ENCODE assay signal across 12 cellular contexts in genomic region chr22:39290724-39291161, GRCh38. TPM values are rescaled to one million over a fixed set of nuclear protein-coding genes. Genes with fewer than 3 reads are reported as not detected.
DNase-seq lines count a peak whose midpoint lies in the region; ATAC-seq, FAIRE-seq and TF ChIP-seq lines count a peak whose summit lies in the region.
"Had no signal": no experiment of that assay in that cellular context is flagged by ENCODE, and none has a peak within 500 bp of the region (broad histone marks: within the 10 kb centered on the region; RNA-seq: fewer than 3 reads in every experiment).

No MANE protein-coding gene starts in this region.

- H3K36me3 ChIP-seq in endothelial cell of umbilical vein (ENCODE audit: control insufficient read depth in 2 of 2, extremely low read depth in 1 of 2, insufficient read depth in 2 of 2, low read length in 2 of 2) = no peaks in the 10 kb centered on the region
- H3K36me3 ChIP-seq in mesenchymal stem cell (ENCODE audit: control insufficient read depth in 1 of 2, insufficient read depth in 2 of 2, low read depth in 1 of 2, low read length in 2 of 2) = no peaks in the 10 kb centered on the region
- no peaks in the 10 kb centered on the region for H3K36me3 ChIP-seq in aorta (ENCODE audit: control insufficient read depth in 1 of 2, insufficient read depth in 2 of 2, low read length in 1 of 2)

- no peak overlapping the region for H3K23ac ChIP-seq in mesenchymal stem cell (ENCODE audit: low read length in 2 of 2)

- H4K91ac ChIP-seq in mesenchymal stem cell (ENCODE audit: low read length) = peak overlapping the region; percentile 82

- H3K79me2 ChIP-seq in endothelial cell of umbilical vein (ENCODE audit: control insufficient read depth, insufficient read depth, low read length) = no peaks in the 10 kb centered on the region

- H3K9ac ChIP-seq in endothelial cell of umbilical vein (replicated peaks; ENCODE audit: extremely low read depth, insufficient read depth, low read length) (no peak overlapping the region), mesenchymal stem cell (ENCODE audit: low read length) (no peak overlapping the region)

- BruUV-seq in endothelial cell of umbilical vein (replicated peaks; lab: Mats Ljungman, UMichigan) = no TSS peak

- intact Hi-C loops in endothelial cell of umbilical vein (cut with micrococcal nuclease) (no loop called here), aorta (cut with DNase I) (loop anchor here in 1 of 2 donors (5.0 kb wide), 1 partner anchor 38 kb away; no protein-coding TSS in a partner anchor)

- peak overlapping the region; percentile 77 for H4K8ac ChIP-seq in mesenchymal stem cell (ENCODE audit: low read length)

- H3K4me3 ChIP-seq in endothelial cell of umbilical vein (replicated peaks in 1 of 3; ENCODE audit: insufficient read depth in 1 of 3, low read depth in 1 of 3, low read length in 3 of 3) (no peak overlapping the region), mesenchymal stem cell (ENCODE audit: insufficient read depth in 1 of 2, low read depth in 1 of 2, low read length in 2 of 2) (no peak overlapping the region), aorta (ENCODE audit: low read length in 2 of 2) (no peak overlapping the region)

- H3K14ac ChIP-seq in mesenchymal stem cell (ENCODE audit: low read length in 2 of 2) = no peak overlapping the region

- H3K27me3 ChIP-seq in endothelial cell of umbilical vein (ENCODE audit: control insufficient read depth in 2 of 2, insufficient read depth in 2 of 2, low read length in 2 of 2) (no peaks in the 10 kb centered on the region), mesenchymal stem cell (ENCODE audit: control insufficient read depth in 1 of 2, insufficient read depth in 1 of 2, low read length in 2 of 2) (peaks cover 0 to 21% of the 10 kb centered on the region in 2 experiments), aorta (ENCODE audit: control insufficient read depth in 1 of 2, insufficient read depth in 2 of 2, low read length in 1 of 2) (no peaks in the 10 kb centered on the region)

- H2BK15ac ChIP-seq in mesenchymal stem cell (ENCODE audit: low read depth, poor library complexity, severe bottlenecking) = peak overlapping the region; percentile 82

- no peak for TF ChIP-seq POLR2A in endothelial cell of umbilical vein (IDR thresholded peaks at IDR 0.05; ENCODE audit: low read depth, low read length)

- H3K18ac ChIP-seq in mesenchymal stem cell (ENCODE audit: low read depth in 1 of 2, low read length in 2 of 2) = peak overlapping the region; percentile 54 to 61

- H2AK5ac ChIP-seq in mesenchymal stem cell (ENCODE audit: low read length, severe bottlenecking) = peak overlapping the region; percentile 20

- FAIRE-seq in endothelial cell of umbilical vein (lab: Jason Lieb, UNC) = no peak

- H3K9me3 ChIP-seq in endothelial cell of umbilical vein (replicated peaks; ENCODE audit: control insufficient read depth, insufficient read depth, low read length) = no peaks in the 10 kb centered on the region
- no peaks in the 10 kb centered on the region for H3K9me3 ChIP-seq in mesenchymal stem cell (ENCODE audit: control insufficient read depth, low read length)
- no peaks in the 10 kb centered on the region for H3K9me3 ChIP-seq in aorta (ENCODE audit: control insufficient read depth, low read length)

- H3K4me2 ChIP-seq in endothelial cell of umbilical vein (ENCODE audit: insufficient read depth, low read length) (no peak overlapping the region), mesenchymal stem cell (ENCODE audit: low read length, poor library complexity, severe bottlenecking) (no peak overlapping the region)

- 49% methylated on average over 17 of the region's 17 CpGs for WGBS in mesenchymal stem cell
- 41 to 45% methylated on average over 16 to 17 of the region's 17 CpGs for WGBS in aorta, 2 donors

- no peaks in the 10 kb centered on the region for H4K20me1 ChIP-seq in endothelial cell of umbilical vein (replicated peaks; ENCODE audit: control insufficient read depth, extremely low read depth, insufficient read depth, low read length)

- TF ChIP-seq CTCF in endothelial cell of umbilical vein (IDR thresholded peaks at IDR 0.05; ENCODE audit: extremely low read depth in 1 of 2, insufficient read depth in 1 of 2, low read depth in 1 of 2, low read length in 2 of 2) = no peak

- DNase-seq in DMS53 (lab: John Stamatoyannopoulos, UW) (peak; percentile 70), DMS53 treated with DMSO at 0.1 percent for 48 hours (lab: John Stamatoyannopoulos, UW; ENCODE audit: unreplicated experiment) (no peak), endothelial cell of umbilical vein (ENCODE audit: low read depth, low spot score) (peak; percentile 64), mesenchymal stem cell (peak; percentile 89), aorta (peak in 1 of 2 donors; percentile 75), NCI-H2029 (lab: John Stamatoyannopoulos, UW) (no peak)
- DNase-seq: 8988T; activated T-cell treated with anti-CD3 and anti-CD28 coated beads, Interleukin-2, amount 50 U/mL, for 48 hours; effector memory CD8-positive, alpha-beta T cell; NCI-H2081 treated with DMSO at 0.1 percent for 48 hours had no signal

- H3K79me1 ChIP-seq in mesenchymal stem cell (replicated peaks; ENCODE audit: low read length, poor library complexity, severe bottlenecking) = no peaks in the 10 kb centered on the region

- peak overlapping the region; percentile 69 to 97 for H2BK12ac ChIP-seq in mesenchymal stem cell (ENCODE audit: low read length in 2 of 2)

- H3K4me1 ChIP-seq in endothelial cell of umbilical vein (ENCODE audit: control insufficient read depth, extremely low read depth, insufficient read depth, low read length) (peaks cover 15% of the 10 kb centered on the region), mesenchymal stem cell (ENCODE audit: control insufficient read depth, insufficient read depth, low read depth, low read length) (peaks cover 62% of the 10 kb centered on the region), aorta (ENCODE audit: control insufficient read depth in 1 of 2, insufficient read depth in 2 of 2, low read length in 2 of 2) (no peaks in the 10 kb centered on the region)

- peak; percentile 45 for ATAC-seq in aorta (ENCODE audit: low FRiP score)
- no peak for ATAC-seq in HG02870 (IDR thresholded peaks at IDR 0.05; ENCODE audit: unreplicated experiment)
- no peak for ATAC-seq in GM19324 (IDR thresholded peaks at IDR 0.05; ENCODE audit: low FRiP score, unreplicated experiment)
- ATAC-seq: effector memory CD8-positive, alpha-beta T cell had no signal

- H2AFZ ChIP-seq in endothelial cell of umbilical vein (ENCODE audit: low read depth, low read length) = no peak overlapping the region
- H2AFZ ChIP-seq in mesenchymal stem cell (ENCODE audit: low read depth, low read length) = no peak overlapping the region

- CTCF ChIA-PET in endothelial cell of umbilical vein (lab: Charles Lee) = interaction anchor here (0.9 to 2.5 kb wide), 6 partner anchors 10 to 46 kb away, joined by 4 to 12 read pairs (median 7); partner anchors contain the start of gene PDGFB

- H2BK5ac ChIP-seq in mesenchymal stem cell (ENCODE audit: low read depth, low read length, poor library complexity, severe bottlenecking) = peak overlapping the region; percentile 86

- H2BK120ac ChIP-seq in mesenchymal stem cell (ENCODE audit: low read depth, low read length) = peak overlapping the region; percentile 76

- POLR2A ChIA-PET in endothelial cell of umbilical vein (lab: Charles Lee) = no interaction called here

- dilution Hi-C loops in endothelial cell of umbilical vein (cut with MboI; ENCODE audit: extremely low pct_ligation_motif_present, low sequenced_read_pairs) = no loop called here

- no peaks in the 10 kb centered on the region for H3K9me1 ChIP-seq in endothelial cell of umbilical vein (replicated peaks; ENCODE audit: control insufficient read depth, extremely low read depth, insufficient read depth, low read length)

- H3K27ac ChIP-seq in endothelial cell of umbilical vein (ENCODE audit: insufficient read depth, low read depth, low read length) (peak overlapping the region; percentile 10), mesenchymal stem cell (ENCODE audit: low read length, poor library complexity, severe bottlenecking) (peak overlapping the region; percentile 94), aorta (ENCODE audit: low read depth in 1 of 2, low read length in 2 of 2) (no peak overlapping the region)

- peak overlapping the region in 1 of 2 experiments; percentile 54 for H3K4ac ChIP-seq in mesenchymal stem cell (ENCODE audit: low read depth in 1 of 2, low read length in 2 of 2)

RNA-seq across cellular contexts. Expression of gene RPL3, which starts 28.7 kb away (rescaled TPM):
- 1,954 and 2,068 TPM in 2 replicates for total RNA-seq in endothelial cell of umbilical vein
- 3,568 and 4,065 TPM in 2 replicates for polyA plus RNA-seq in endothelial cell of umbilical vein
- polyA plus RNA-seq in endothelial cell of umbilical vein (2011; cell fraction: cytosol; rRNA removed) = 5,025 and 5,056 TPM in 2 replicates
- 2,447 and 2,853 TPM in 2 replicates for polyA plus RNA-seq in endothelial cell of umbilical vein (2011; cell fraction: nucleus; rRNA removed)
- polyA plus RNA-seq in endothelial cell of umbilical vein (2012) = 2,388 and 3,163 TPM in 2 replicates
- polyA minus RNA-seq in endothelial cell of umbilical vein = 1,732 and 1,760 TPM in 2 replicates
- polyA minus RNA-seq in endothelial cell of umbilical vein (2011; cell fraction: cytosol; rRNA and poly(A)+ RNA removed) = 1,163 TPM
- 461 and 707 TPM in 2 replicates for polyA minus RNA-seq in endothelial cell of umbilical vein (2011; cell fraction: nucleus; rRNA and poly(A)+ RNA removed)
- polyA plus RNA-seq in mesenchymal stem cell (2013, experiment 1 of 2) = 1,826 TPM
- polyA plus RNA-seq in mesenchymal stem cell (2013, experiment 2 of 2) = 1,787 TPM
- total RNA-seq in aorta = 1,000 to 10,000 TPM; 1,469 to 1,615 TPM
- 1,000 to 10,000 TPM; 2,999 to 4,700 TPM for polyA plus RNA-seq in aorta

RNA-seq across cellular contexts. Expression of gene PDGFB, which starts 46.0 kb away (rescaled TPM):
- total RNA-seq in endothelial cell of umbilical vein (240 and 273 TPM in 2 replicates), aorta (10 to 100 TPM in 1 of 2 donors, 1 to 10 TPM in 1; 6.7 to 20.7 TPM)
- polyA plus RNA-seq in endothelial cell of umbilical vein (135 and 179 TPM in 2 replicates), aorta (1 to 10 TPM in 1 of 2 donors, under 1 TPM in 1; 0.97 to 1.9 TPM)
- 144 and 170 TPM in 2 replicates for polyA plus RNA-seq in endothelial cell of umbilical vein (2011; cell fraction: cytosol; rRNA removed)
- polyA plus RNA-seq in endothelial cell of umbilical vein (2011; cell fraction: nucleus; rRNA removed) = 102 and 122 TPM in 2 replicates
- polyA plus RNA-seq in endothelial cell of umbilical vein (2012) = 57.8 and 101 TPM in 2 replicates
- 185 and 212 TPM in 2 replicates for polyA minus RNA-seq in endothelial cell of umbilical vein
- polyA minus RNA-seq in endothelial cell of umbilical vein (2011; cell fraction: cytosol; rRNA and poly(A)+ RNA removed) = 3.4 TPM
- 44.9 and 58.4 TPM in 2 replicates for polyA minus RNA-seq in endothelial cell of umbilical vein (2011; cell fraction: nucleus; rRNA and poly(A)+ RNA removed)
- 3.4 TPM for polyA plus RNA-seq in mesenchymal stem cell (2013, experiment 1 of 2)
- 3.6 TPM for polyA plus RNA-seq in mesenchymal stem cell (2013, experiment 2 of 2)

RNA-seq across cellular contexts. Expression of gene SYNGR1, which starts 59.0 kb away (rescaled TPM):
- total RNA-seq in endothelial cell of umbilical vein (3.7 and 3.8 TPM in 2 replicates), aorta (10 to 100 TPM in 1 of 2 donors, 1 to 10 TPM in 1; 5.1 to 26.7 TPM)
- polyA plus RNA-seq in endothelial cell of umbilical vein (10.2 and 16.5 TPM in 2 replicates), aorta (10 to 100 TPM; 10.9 to 23.1 TPM)
- polyA plus RNA-seq in endothelial cell of umbilical vein (2011; cell fraction: cytosol; rRNA removed) = 4.1 and 8.8 TPM in 2 replicates
- polyA plus RNA-seq in endothelial cell of umbilical vein (2011; cell fraction: nucleus; rRNA removed) = 7.7 and 13.1 TPM in 2 replicates
- 7.7 and 11.3 TPM in 2 replicates for polyA plus RNA-seq in endothelial cell of umbilical vein (2012)
- 2.4 and 3.5 TPM in 2 replicates for polyA minus RNA-seq in endothelial cell of umbilical vein
- 5.1 TPM for polyA minus RNA-seq in endothelial cell of umbilical vein (2011; cell fraction: cytosol; rRNA and poly(A)+ RNA removed)
- 2.1 and 5.6 TPM in 2 replicates for polyA minus RNA-seq in endothelial cell of umbilical vein (2011; cell fraction: nucleus; rRNA and poly(A)+ RNA removed)
- polyA plus RNA-seq in mesenchymal stem cell (2013, experiment 1 of 2) = 22.3 TPM
- polyA plus RNA-seq in mesenchymal stem cell (2013, experiment 2 of 2) = 22.9 TPM

Comparison
In these comparisons a context has a peak if more than half of its experiments do, and no peak if none do; other contexts are left out.
1. DNase-seq: peak in DMS53 (single experiment), endothelial cell of umbilical vein (single experiment) and mesenchymal stem cell (single experiment); none in DMS53 treated with DMSO at 0.1 percent for 48 hours (single experiment) and NCI-H2029 (single experiment).
2. H3K27ac ChIP-seq: peak in endothelial cell of umbilical vein (single experiment) and mesenchymal stem cell (single experiment); none in aorta (0 of 2).
3. RNA of gene PDGFB, which starts 46.0 kb away (total RNA-seq): 240 to 273 TPM in endothelial cell of umbilical vein; 6.7 to 20.7 TPM in aorta; every median in the first group is over 10 times any median in the second.